Comparison of ENCODE assay signal across 8 cellular contexts in genomic region chr21:26843912-26844257, GRCh38. TPM values are rescaled to one million over a fixed set of nuclear protein-coding genes. Genes with fewer than 3 reads are reported as not detected.
DNase-seq lines count a peak whose midpoint lies in the region; ATAC-seq and TF ChIP-seq lines count a peak whose summit lies in the region.

No MANE protein-coding gene starts in this region.

- H3K9me3 ChIP-seq in hepatocyte (ENCODE audit: low read depth) (no peaks in the 10 kb centered on the region), skeletal muscle satellite cell (replicated peaks; ENCODE audit: low read length) (no peaks in the 10 kb centered on the region)

- peaks cover 31% of the 10 kb centered on the region for H3K4me1 Mint-ChIP-seq in activated CD8-positive, alpha-beta memory T cell treated with anti-CD3 and anti-CD28 coated beads, Interleukin-2, amount 10 ng/mL, durations not matched to agents 7 days and 5 days
- H3K4me1 Mint-ChIP-seq in activated CD8-positive, alpha-beta T cell treated with anti-CD3 and anti-CD28 coated beads, Interleukin-2, amount 10 ng/mL, durations not matched to agents 7 days and 5 days (ENCODE audit: low read depth) = peaks cover 48% of the 10 kb centered on the region

- H3K36me3 Mint-ChIP-seq in activated CD8-positive, alpha-beta memory T cell treated with anti-CD3 and anti-CD28 coated beads, Interleukin-2, amount 10 ng/mL, durations not matched to agents 7 days and 5 days = no peaks in the 10 kb centered on the region
- peaks cover 10% of the 10 kb centered on the region for H3K36me3 Mint-ChIP-seq in activated CD8-positive, alpha-beta T cell treated with anti-CD3 and anti-CD28 coated beads, Interleukin-2, amount 10 ng/mL, durations not matched to agents 7 days and 5 days (ENCODE audit: low read depth)

- H3K4me3 ChIP-seq in hepatocyte (peak overlapping the region; percentile 89), skeletal muscle satellite cell (ENCODE audit: low read length) (peak overlapping the region; percentile 91)

- peak; percentile 9 for ATAC-seq in activated CD8-positive, alpha-beta memory T cell treated with anti-CD3 and anti-CD28 coated beads, Interleukin-2, amount 10 ng/mL, durations not matched to agents 7 days and 5 days
- ATAC-seq in activated CD8-positive, alpha-beta T cell treated with anti-CD3 and anti-CD28 coated beads, Interleukin-2, amount 10 ng/mL, durations not matched to agents 7 days and 5 days = peak; percentile 28
- no peak for ATAC-seq in GM21526 (IDR thresholded peaks at IDR 0.05; ENCODE audit: low FRiP score, unreplicated experiment)
- ATAC-seq in GM19395 (IDR thresholded peaks at IDR 0.05; ENCODE audit: unreplicated experiment) = no peak

- H3K4me1 ChIP-seq in hepatocyte (ENCODE audit: insufficient read depth) (peaks cover 6% of the 10 kb centered on the region), skeletal muscle satellite cell (ENCODE audit: control insufficient read depth, insufficient read depth, low read length) (peaks cover 34% of the 10 kb centered on the region)

- CTCF ChIA-PET in activated CD8-positive, alpha-beta memory T cell treated with anti-CD3 and anti-CD28 coated beads, Interleukin-2, amount 10 ng/mL, durations not matched to agents 7 days and 5 days (lab: Charles Lee) = no interaction called here
- CTCF ChIA-PET in activated CD8-positive, alpha-beta T cell treated with anti-CD3 and anti-CD28 coated beads, Interleukin-2, amount 10 ng/mL, durations not matched to agents 7 days and 5 days (lab: Charles Lee) = interaction anchor here (1.0 to 2.0 kb wide), 2 partner anchors 11 to 1988 kb away, joined by 3 to 4 read pairs; no protein-coding TSS in a partner anchor

- H3K9me3 Mint-ChIP-seq in activated CD8-positive, alpha-beta memory T cell treated with anti-CD3 and anti-CD28 coated beads, Interleukin-2, amount 10 ng/mL, durations not matched to agents 7 days and 5 days (ENCODE audit: low read depth) = no peaks in the 10 kb centered on the region
- no peaks in the 10 kb centered on the region for H3K9me3 Mint-ChIP-seq in activated CD8-positive, alpha-beta T cell treated with anti-CD3 and anti-CD28 coated beads, Interleukin-2, amount 10 ng/mL, durations not matched to agents 7 days and 5 days (ENCODE audit: insufficient read depth)

- no peak for TF ChIP-seq CTCF in hepatocyte (IDR thresholded peaks at IDR 0.05; ENCODE audit: poor library complexity)

- DNase-seq in activated CD8-positive, alpha-beta memory T cell treated with anti-CD3 and anti-CD28 coated beads, Interleukin-2, amount 10 ng/mL, durations not matched to agents 7 days and 5 days = no peak
- no peak for DNase-seq in activated CD8-positive, alpha-beta memory T cell treated with anti-CD3 and anti-CD28 coated beads, Interleukin-2, amount 50 U/mL, for 4 hours
- no peak for DNase-seq in activated CD8-positive, alpha-beta T cell treated with anti-CD3 and anti-CD28 coated beads, Interleukin-2, amount 10 ng/mL, durations not matched to agents 7 days and 5 days
- DNase-seq in hepatocyte (ENCODE audit: low spot score) (peak; percentile 39), NCI-H2081 treated with DMSO at 0.1 percent for 48 hours (lab: John Stamatoyannopoulos, UW) (no peak)

- peaks cover 45% of the 10 kb centered on the region for H4K20me1 ChIP-seq in hepatocyte (ENCODE audit: insufficient read depth, poor library complexity, severe bottlenecking)

- H3K4me2 ChIP-seq in hepatocyte (peak overlapping the region; percentile 90), skeletal muscle satellite cell (ENCODE audit: low read length) (peak overlapping the region; percentile 97)

- H3K27ac ChIP-seq in hepatocyte = peak overlapping the region; percentile 98

- peaks cover 12% of the 10 kb centered on the region for H3K36me3 ChIP-seq in hepatocyte (replicated peaks; ENCODE audit: insufficient read depth, low read depth)
- peaks cover 35% of the 10 kb centered on the region for H3K36me3 ChIP-seq in skeletal muscle satellite cell (ENCODE audit: insufficient read depth, low read length)

- no peaks in the 10 kb centered on the region for H3K27me3 ChIP-seq in hepatocyte
- no peaks in the 10 kb centered on the region for H3K27me3 ChIP-seq in skeletal muscle satellite cell (ENCODE audit: control insufficient read depth, insufficient read depth, low read length)

- peaks cover 80% of the 10 kb centered on the region for H3K27me3 Mint-ChIP-seq in activated CD8-positive, alpha-beta memory T cell treated with anti-CD3 and anti-CD28 coated beads, Interleukin-2, amount 10 ng/mL, durations not matched to agents 7 days and 5 days
- H3K27me3 Mint-ChIP-seq in activated CD8-positive, alpha-beta T cell treated with anti-CD3 and anti-CD28 coated beads, Interleukin-2, amount 10 ng/mL, durations not matched to agents 7 days and 5 days (ENCODE audit: low read depth) = peaks cover 63% of the 10 kb centered on the region

- peak overlapping the region; percentile 61 for H3K4me3 Mint-ChIP-seq in activated CD8-positive, alpha-beta memory T cell treated with anti-CD3 and anti-CD28 coated beads, Interleukin-2, amount 10 ng/mL, durations not matched to agents 7 days and 5 days
- peak overlapping the region; percentile 70 for H3K4me3 Mint-ChIP-seq in activated CD8-positive, alpha-beta T cell treated with anti-CD3 and anti-CD28 coated beads, Interleukin-2, amount 10 ng/mL, durations not matched to agents 7 days and 5 days

- no peaks in the 10 kb centered on the region for H3K9me2 ChIP-seq in hepatocyte (replicated peaks; ENCODE audit: insufficient read depth)

- H3K9ac ChIP-seq in skeletal muscle satellite cell (ENCODE audit: low read depth, low read length) = peak overlapping the region; percentile 95

- H3K79me2 ChIP-seq in hepatocyte = peaks cover 44% of the 10 kb centered on the region

- H3K27ac Mint-ChIP-seq in activated CD8-positive, alpha-beta memory T cell treated with anti-CD3 and anti-CD28 coated beads, Interleukin-2, amount 10 ng/mL, durations not matched to agents 7 days and 5 days = peak overlapping the region; percentile 55
- peak overlapping the region; percentile 71 for H3K27ac Mint-ChIP-seq in activated CD8-positive, alpha-beta T cell treated with anti-CD3 and anti-CD28 coated beads, Interleukin-2, amount 10 ng/mL, durations not matched to agents 7 days and 5 days

- 1% methylated on average over 12 of the region's 12 CpGs for WGBS in hepatocyte (ENCODE audit: low lambda C conversion rate, missing lambda C conversion rate)

- peak overlapping the region; percentile 60 for H2AFZ ChIP-seq in hepatocyte

- POLR2A ChIA-PET in activated CD8-positive, alpha-beta T cell treated with anti-CD3 and anti-CD28 coated beads, Interleukin-2, amount 10 ng/mL, durations not matched to agents 7 days and 5 days (lab: Charles Lee) = no interaction called here

RNA-seq across cellular contexts. Expression of gene ADAMTS1, which starts 1.3 kb away (rescaled TPM):
- 1 to 10 TPM in 1 of 2 experiments, under 1 TPM in 1; 0.89 to 2.0 TPM for total RNA-seq in activated CD8-positive, alpha-beta memory T cell treated with anti-CD3 and anti-CD28 coated beads, Interleukin-2, amount 10 ng/mL, durations not matched to agents 7 days and 5 days
- 1 to 10 TPM in 1 of 2 experiments, under 1 TPM in 1; 0.99 to 1.4 TPM for total RNA-seq in activated CD8-positive, alpha-beta T cell treated with anti-CD3 and anti-CD28 coated beads, Interleukin-2, amount 10 ng/mL, durations not matched to agents 7 days and 5 days
- total RNA-seq in hepatocyte = 110 and 113 TPM in 2 replicates
- polyA plus RNA-seq in hepatocyte = 136 and 144 TPM in 2 replicates
- 208 and 270 TPM in 2 replicates for total RNA-seq in skeletal muscle satellite cell (2012; rRNA removed)

Comparison
In these comparisons a context has a peak if more than half of its experiments do, and no peak if none do; other contexts are left out.
1. ATAC-seq: peak in activated CD8-positive, alpha-beta memory T cell treated with anti-CD3 and anti-CD28 coated beads, Interleukin-2, amount 10 ng/mL, durations not matched to agents 7 days and 5 days (single experiment) and activated CD8-positive, alpha-beta T cell treated with anti-CD3 and anti-CD28 coated beads, Interleukin-2, amount 10 ng/mL, durations not matched to agents 7 days and 5 days (single experiment); none in GM21526 (single experiment) and GM19395 (single experiment).
2. RNA of gene ADAMTS1, which starts 1.3 kb away (total RNA-seq): 110 to 113 TPM in hepatocyte; 0.89 to 2.0 TPM in activated CD8-positive, alpha-beta memory T cell treated with anti-CD3 and anti-CD28 coated beads, Interleukin-2, amount 10 ng/mL, durations not matched to agents 7 days and 5 days and 0.99 to 1.4 TPM in activated CD8-positive, alpha-beta T cell treated with anti-CD3 and anti-CD28 coated beads, Interleukin-2, amount 10 ng/mL, durations not matched to agents 7 days and 5 days; every median in the first group is over 10 times any median in the second.